23 cellular contexts compared by ENCODE assay signal in the genomic region with DNA sequence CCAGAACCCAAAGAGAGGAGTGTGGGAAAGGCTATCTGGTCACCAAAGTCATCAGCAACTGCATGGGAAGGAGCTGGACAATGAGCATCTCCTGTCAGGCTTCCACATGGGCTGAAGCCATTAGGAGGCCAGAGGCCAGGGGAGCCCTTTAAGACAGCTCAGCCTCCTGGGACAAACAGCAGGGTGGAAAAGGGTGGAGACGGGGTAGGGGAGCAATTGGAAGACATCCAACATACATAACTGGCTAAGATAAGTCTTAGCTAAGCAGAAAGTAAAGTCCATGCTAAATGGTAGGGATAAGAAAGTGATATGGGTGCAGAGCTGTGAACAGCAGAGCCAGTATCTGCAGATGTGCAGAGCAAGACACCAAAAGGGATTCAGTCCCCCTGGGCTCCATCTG. TPM values are rescaled to one million over a fixed set of nuclear protein-coding genes. Genes with fewer than 3 reads are reported as not detected.
"Had no signal": no experiment of that assay in that cellular context is flagged by ENCODE, and none has a peak within 500 bp of the region (broad histone marks: within the 10 kb centered on the region; RNA-seq: fewer than 3 reads in every experiment).

No MANE protein-coding gene starts in this region.

- ATAC-seq: activated naive CD8-positive, alpha-beta T cell treated with anti-CD3 and anti-CD28 coated beads, Interleukin-2, amount 50 U/mL, for 24 hours; natural killer cell treated with Interleukin-12 subunit alpha and Interleukin-12 subunit beta and Interleukin-15 and Interleukin-18, amount 100 ng/mL, for 72 hours; right cardiac atrium had no signal

- H3K4me3 ChIP-seq: left ventricle myocardium inferior, skin epidermis had no signal

- H3K36me3 Mint-ChIP-seq: memory B cell; natural killer cell treated with Interleukin-12 subunit alpha and Interleukin-12 subunit beta and Interleukin-15 and Interleukin-18, amount 100 ng/mL, for 72 hours had no signal

- H3K27ac ChIP-seq: left ventricle myocardium inferior, skin epidermis had no signal

- H3K9me3 ChIP-seq: left ventricle myocardium inferior had no signal

- H3K9me3 Mint-ChIP-seq: activated naive CD4-positive, alpha-beta T cell treated with anti-CD3 and anti-CD28 coated beads for 36 hours; activated naive CD8-positive, alpha-beta T cell treated with anti-CD3 and anti-CD28 coated beads, Interleukin-2, amount 50 U/mL, for 24 hours; activated T-helper 2 cell treated with anti-CD3 and anti-CD28 coated beads, Interferon-gamma antibody, Interleukin-2, Interleukin-4, amounts not matched to agents 10 μg/mL and 5 μg/mL and 100 μg/mL, durations not matched to agents 14 hours and 24 hours and 36 hours; endodermal cell; memory B cell; natural killer cell treated with Interleukin-12 subunit alpha and Interleukin-12 subunit beta and Interleukin-15 and Interleukin-18, amount 100 ng/mL, for 72 hours; T-helper 1 cell treated with Interleukin-12 subunit alpha and Interleukin-12 subunit beta and Interleukin-4 antibody, amounts not matched to agents 30 μg/mL and 1 μg/mL, for 36 hours had no signal

- DNase-seq: activated naive CD4-positive, alpha-beta T cell treated with anti-CD3 and anti-CD28 coated beads for 36 hours; activated naive CD8-positive, alpha-beta T cell treated with anti-CD3 and anti-CD28 coated beads, Interleukin-2, amount 50 U/mL, for 24 hours; cerebellar nuclear complex; endodermal cell; hippocampal formation; kidney; left ventricle myocardium inferior; stimulated activated CD4-positive, alpha-beta T cell treated with anti-CD3 and anti-CD28 coated beads, Interleukin-4, amount 100 ng/mL, for 4 hours; stimulated activated CD8-positive, alpha-beta memory T cell treated with anti-CD3 and anti-CD28 coated beads, Interleukin-4, amount 100 ng/mL, for 48 hours; stimulated activated naive CD4-positive, alpha-beta T cell treated with Interleukin-2 at 50 U/mL for 16 hours had no signal

- H3K36me3 ChIP-seq: left ventricle myocardium inferior had no signal

- H3K27ac Mint-ChIP-seq: activated naive CD4-positive, alpha-beta T cell treated with anti-CD3 and anti-CD28 coated beads for 36 hours; activated T-helper 2 cell treated with anti-CD3 and anti-CD28 coated beads, Interferon-gamma antibody, Interleukin-2, Interleukin-4, amounts not matched to agents 10 μg/mL and 5 μg/mL and 100 μg/mL, durations not matched to agents 14 hours and 24 hours and 36 hours; endodermal cell; memory B cell; natural killer cell treated with Interleukin-12 subunit alpha and Interleukin-12 subunit beta and Interleukin-15 and Interleukin-18, amount 100 ng/mL, for 72 hours; progenitor cell of endocrine pancreas; T-helper 1 cell treated with Interleukin-12 subunit alpha and Interleukin-12 subunit beta and Interleukin-4 antibody, amounts not matched to agents 30 μg/mL and 1 μg/mL, for 36 hours had no signal

RNA-seq across cellular contexts. Expression of a gene that starts 29.6 kb away (rescaled TPM):
- total RNA-seq: activated CD8-positive, alpha-beta memory T cell treated with anti-CD3 and anti-CD28 coated beads for 36 hours; activated naive CD4-positive, alpha-beta T cell treated with anti-CD3 and anti-CD28 coated beads for 36 hours; activated T-helper 2 cell treated with anti-CD3 and anti-CD28 coated beads, Interferon-gamma antibody, Interleukin-2, Interleukin-4, amounts not matched to agents 10 μg/mL and 5 μg/mL and 100 μg/mL, durations not matched to agents 14 hours and 24 hours and 36 hours; aorta; dermis microvascular lymphatic vessel endothelial cell; glomerular endothelial cell; kidney; left ventricle myocardium inferior; natural killer cell treated with Interleukin-12 subunit alpha and Interleukin-12 subunit beta and Interleukin-15 and Interleukin-18, amount 100 ng/mL, for 72 hours; omental fat pad; progenitor cell of endocrine pancreas; right cardiac atrium; ureter had no signal
- polyA plus RNA-seq: aorta, right cardiac atrium had no signal
